9 cellular contexts compared by ENCODE assay signal in genomic region chr7:148912758-148913541, GRCh38. TPM values are rescaled to one million over a fixed set of nuclear protein-coding genes. Genes with fewer than 3 reads are reported as not detected.
DNase-seq lines count a peak whose midpoint lies in the region; ATAC-seq and TF ChIP-seq lines count a peak whose summit lies in the region.
"Had no signal": no experiment of that assay in that cellular context is flagged by ENCODE, and none has a peak within 500 bp of the region (broad histone marks: within the 10 kb centered on the region; RNA-seq: fewer than 3 reads in every experiment).

No MANE protein-coding gene starts in this region.

- ATAC-seq in HG03159 (IDR thresholded peaks at IDR 0.05; ENCODE audit: unreplicated experiment) = peak; percentile 58

- H3K9ac ChIP-seq in smooth muscle cell (ENCODE audit: low read depth) = no peak overlapping the region

- peak; percentile 40 for DNase-seq in activated CD4-positive, CD25-positive, alpha-beta regulatory T cell treated with anti-CD3 and anti-CD28 coated beads, Interleukin-2, amount 50 U/mL, for 16 hours (ENCODE audit: low read depth, low spot score)
- no peak for DNase-seq in activated CD4-positive, CD25-positive, alpha-beta regulatory T cell treated with anti-CD3 and anti-CD28 coated beads, Interleukin-2, amount 50 U/mL, for 72 hours
- DNase-seq in activated T-cell treated with anti-CD3 and anti-CD28 coated beads for 4 hours (peak; percentile 57), adrenal gland (no peak), smooth muscle cell (lab: John Stamatoyannopoulos, UW; ENCODE audit: unreplicated experiment) (no peak), BE2C (no peak)
- DNase-seq in stimulated activated naive CD4-positive, alpha-beta T cell (lab: John Stamatoyannopoulos, UW) = peak in 4 of 6 experiments; percentile 5 to 62 (median 40)
- DNase-seq: nephron progenitor cell had no signal

- H3K27ac ChIP-seq in adrenal gland (no peak overlapping the region), smooth muscle cell (ENCODE audit: low read depth) (no peak overlapping the region)

- H3K79me2 ChIP-seq in smooth muscle cell (ENCODE audit: low read depth) = no peaks in the 10 kb centered on the region

- H4K20me1 ChIP-seq in smooth muscle cell (ENCODE audit: low read depth) = no peaks in the 10 kb centered on the region

- WGBS in adrenal gland, 4 donors = 73 to 81% (median 76%) methylated on average over 8 of the region's 8 CpGs
- 79% methylated on average over 8 of the region's 8 CpGs for WGBS in smooth muscle cell (ENCODE audit: low lambda C conversion rate)

- TF ChIP-seq CTCF in adrenal gland (IDR thresholded peaks at IDR 0.05) (no peak), smooth muscle cell (IDR thresholded peaks at IDR 0.05; ENCODE audit: borderline replicate concordance, insufficient read depth, poor library complexity, severe bottlenecking) (no peak), BE2C (IDR thresholded peaks at IDR 0.05; ENCODE audit: low read depth, low read length) (no peak)

- H3K27me3 ChIP-seq in adrenal gland (no peaks in the 10 kb centered on the region), smooth muscle cell (ENCODE audit: low read depth) (peaks cover 17% of the 10 kb centered on the region), BE2C (no peaks in the 10 kb centered on the region)

- H3K36me3 ChIP-seq in adrenal gland (replicated peaks in 1 of 2) (no peaks in the 10 kb centered on the region), smooth muscle cell (ENCODE audit: low read depth) (no peaks in the 10 kb centered on the region), BE2C (no peaks in the 10 kb centered on the region)

- H3K4me3 ChIP-seq in adrenal gland (no peak overlapping the region), smooth muscle cell (no peak overlapping the region), BE2C (ENCODE audit: low read depth, low read length) (no peak overlapping the region)

- H2AFZ ChIP-seq in smooth muscle cell (ENCODE audit: low read depth) = no peak overlapping the region

- no peaks in the 10 kb centered on the region for H3K9me3 ChIP-seq in adrenal gland (replicated peaks in 1 of 3)
- no peaks in the 10 kb centered on the region for H3K9me3 ChIP-seq in smooth muscle cell (replicated peaks; ENCODE audit: low read depth)
- no peaks in the 10 kb centered on the region for H3K9me3 ChIP-seq in BE2C

- no peak overlapping the region for H3K4me2 ChIP-seq in smooth muscle cell

- intact Hi-C loops in adrenal gland (cut with DNase I) = no loop called here

- H3K4me1 ChIP-seq in adrenal gland (replicated peaks in 1 of 2) = peaks cover 0 to 5% of the 10 kb centered on the region in 2 donors
- H3K4me1 ChIP-seq in smooth muscle cell (ENCODE audit: low read depth) = peaks cover 6% of the 10 kb centered on the region
- H3K4me1 ChIP-seq in BE2C = no peaks in the 10 kb centered on the region

- no peak for TF ChIP-seq POLR2A in adrenal gland (IDR thresholded peaks at IDR 0.05)

- peaks cover 6% of the 10 kb centered on the region for H3F3A ChIP-seq in smooth muscle cell (ENCODE audit: low read depth)

RNA-seq across cellular contexts. Expression of gene EZH2, which starts 28.9 kb away (rescaled TPM):
- total RNA-seq in adrenal gland (1 to 10 TPM in 7 of 8 donors, under 1 TPM in 1; 0.61 to 3.1 (median 2.2) TPM), smooth muscle cell (20.5 and 22.9 TPM in 2 replicates)
- polyA plus RNA-seq in adrenal gland (1 to 10 TPM; 2.3 to 5.4 (median 3.1) TPM), smooth muscle cell (11.5 and 12.0 TPM in 2 replicates)
- 12.9 TPM for polyA plus RNA-seq in BE2C (2012; ENCODE audit: insufficient read depth, insufficient read length, low read depth)

Comparison
In these comparisons a context has a peak if more than half of its experiments do, and no peak if none do; other contexts are left out.
1. DNase-seq: peak in activated CD4-positive, CD25-positive, alpha-beta regulatory T cell treated with anti-CD3 and anti-CD28 coated beads, Interleukin-2, amount 50 U/mL, for 16 hours (single experiment), activated T-cell treated with anti-CD3 and anti-CD28 coated beads for 4 hours (single experiment) and stimulated activated naive CD4-positive, alpha-beta T cell (4 of 6); none in activated CD4-positive, CD25-positive, alpha-beta regulatory T cell treated with anti-CD3 and anti-CD28 coated beads, Interleukin-2, amount 50 U/mL, for 72 hours (single experiment), adrenal gland (0 of 7), smooth muscle cell (single experiment) and BE2C (single experiment).